Comparison of ENCODE assay signal across 16 cellular contexts in the genomic region with DNA sequence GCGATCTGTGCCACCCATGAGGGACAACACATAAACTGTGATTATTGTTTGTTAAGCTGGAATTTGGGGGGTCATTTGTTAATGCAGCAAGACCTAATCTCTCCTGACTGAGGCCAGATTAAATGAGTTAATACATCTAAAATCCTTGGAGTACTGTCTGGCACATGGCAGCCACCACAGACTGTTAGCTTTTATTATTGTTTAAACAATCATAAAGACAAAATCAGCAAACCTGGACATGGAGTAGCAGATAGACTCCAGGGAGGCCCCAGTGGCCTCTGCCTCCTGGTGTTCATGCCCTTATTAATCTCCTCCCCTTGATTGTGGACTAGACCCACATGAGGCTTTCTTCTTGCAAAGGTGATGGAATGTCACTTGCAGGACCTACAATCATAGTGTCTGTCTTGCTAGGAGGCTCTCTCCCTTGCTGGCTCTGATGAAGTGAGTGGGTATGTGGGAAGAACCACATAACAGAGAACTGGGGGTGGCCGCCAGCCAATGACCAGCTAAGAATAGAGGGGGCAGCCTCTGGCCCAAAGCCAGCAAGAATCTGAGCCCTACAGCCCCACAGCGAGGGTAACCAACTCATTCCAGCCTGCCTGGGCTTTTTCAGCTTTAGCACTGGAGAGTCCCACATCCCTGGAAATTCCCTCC.
DNase-seq lines count a peak whose midpoint lies in the region; ATAC-seq, FAIRE-seq and TF ChIP-seq lines count a peak whose summit lies in the region.
"Had no signal": no experiment of that assay in that cellular context is flagged by ENCODE, and none has a peak within 500 bp of the region (broad histone marks: within the 10 kb centered on the region; RNA-seq: fewer than 3 reads in every experiment).

No MANE protein-coding gene starts in this region.

- no peak for FAIRE-seq in HepG2 (lab: Jason Lieb, UNC)
- peak; percentile 64 for FAIRE-seq in endothelial cell of umbilical vein (lab: Jason Lieb, UNC)

- intact Hi-C loops in HepG2 (cut with micrococcal nuclease; ENCODE audit: unreplicated experiment): no loop called here
- intact Hi-C loops in right lobe of liver (cut with DNase I): no loop called here
- intact Hi-C loops in endothelial cell of umbilical vein (cut with micrococcal nuclease): loop anchor here (2.0 kb wide), 1 partner anchor 41 kb away; no protein-coding TSS in a partner anchor

- H3K4me2 ChIP-seq in HepG2 (ENCODE audit: low read depth, low read length) (no peak overlapping the region), endothelial cell of umbilical vein (ENCODE audit: insufficient read depth, low read length) (no peak overlapping the region), osteoblast (ENCODE audit: insufficient read depth, low read length) (no peak overlapping the region)

- in situ Hi-C loops in HepG2 (cut with HindIII; ENCODE audit: extremely low pct_ligation_motif_present, low pct_unique_long_range_greater_than_20kb): no loop called here
- in situ Hi-C loops in brain microvascular endothelial cell (cut with HindIII; ENCODE audit: low pct_ligation_motif_present, low sequenced_read_pairs): no loop called here

- H3K36me3 ChIP-seq in HepG2 (replicated peaks in 1 of 2; ENCODE audit: control insufficient read depth in 1 of 2, insufficient read depth in 2 of 2, low read length in 2 of 2) (no peaks in the 10 kb centered on the region), right lobe of liver (no peaks in the 10 kb centered on the region), endothelial cell of umbilical vein (ENCODE audit: control insufficient read depth in 2 of 2, extremely low read depth in 1 of 2, insufficient read depth in 2 of 2, low read length in 2 of 2) (no peaks in the 10 kb centered on the region), osteoblast (ENCODE audit: insufficient read depth, low read length) (no peaks in the 10 kb centered on the region), brain microvascular endothelial cell (replicated peaks) (no peaks in the 10 kb centered on the region)
- H3K36me3 ChIP-seq: heart left ventricle, upper lobe of right lung had no signal

- TF ChIP-seq CTCF in HepG2 (CRISPR knock-in tag; IDR thresholded peaks at IDR 0.05) (no peak), right lobe of liver (IDR thresholded peaks at IDR 0.05) (no peak), endothelial cell of umbilical vein (IDR thresholded peaks at IDR 0.05; ENCODE audit: extremely low read depth in 1 of 2, insufficient read depth in 1 of 2, low read depth in 1 of 2, low read length in 2 of 2) (no peak), osteoblast (IDR thresholded peaks at IDR 0.05; ENCODE audit: extremely low read depth, low read depth, low read length) (no peak), brain microvascular endothelial cell (IDR thresholded peaks at IDR 0.05; ENCODE audit: low read depth, low read length, missing control alignments) (no peak)

- H3K4me3 ChIP-seq in HepG2 (replicated peaks in 1 of 3; ENCODE audit: insufficient read depth in 1 of 3, low read depth in 2 of 3, low read length in 3 of 3) (no peak overlapping the region), right lobe of liver (no peak overlapping the region), endothelial cell of umbilical vein (replicated peaks in 1 of 3; ENCODE audit: insufficient read depth in 1 of 3, low read depth in 1 of 3, low read length in 3 of 3) (no peak overlapping the region), osteoblast (ENCODE audit: insufficient read depth, low read length) (no peak overlapping the region), brain microvascular endothelial cell (ENCODE audit: low read depth, low read length) (no peak overlapping the region)
- H3K4me3 ChIP-seq: heart left ventricle, upper lobe of right lung had no signal

- H3K27ac ChIP-seq in HepG2 (ENCODE audit: extremely low read length, insufficient read depth, low read length) (no peak overlapping the region), right lobe of liver (no peak overlapping the region), endothelial cell of umbilical vein (ENCODE audit: insufficient read depth, low read depth, low read length) (peak overlapping the region; percentile 80), osteoblast (ENCODE audit: low read depth, low read length) (no peak overlapping the region), brain microvascular endothelial cell (no peak overlapping the region)
- H3K27ac ChIP-seq: upper lobe of right lung had no signal

- H3K4me1 ChIP-seq in HepG2 (ENCODE audit: insufficient read depth, low read length) (no peaks in the 10 kb centered on the region), right lobe of liver (peaks cover 0 to 19% (median 8%) of the 10 kb centered on the region in 4 donors), endothelial cell of umbilical vein (ENCODE audit: control insufficient read depth, extremely low read depth, insufficient read depth, low read length) (peaks cover 23% of the 10 kb centered on the region), osteoblast (ENCODE audit: insufficient read depth, low read length) (peaks cover 11% of the 10 kb centered on the region)

- TF ChIP-seq POLR2A in HepG2 (IDR thresholded peaks at IDR 0.05; ENCODE audit: insufficient read depth in 1 of 2, low read depth in 2 of 2, low read length in 2 of 2): no peak
- no peak for TF ChIP-seq POLR2A in right lobe of liver (IDR thresholded peaks at IDR 0.05)
- no peak for TF ChIP-seq POLR2A in endothelial cell of umbilical vein (IDR thresholded peaks at IDR 0.05; ENCODE audit: low read depth, low read length)

- ATAC-seq in HepG2 (no peak; the same call in 2 of the 3 replicates), right lobe of liver (no peak), GM18498 (IDR thresholded peaks at IDR 0.05; ENCODE audit: unreplicated experiment) (no peak), HG03045 (IDR thresholded peaks at IDR 0.05; ENCODE audit: unreplicated experiment) (no peak)
- ATAC-seq: activated CD8-positive, alpha-beta memory T cell treated with anti-CD3 and anti-CD28 coated beads, Interleukin-2, amount 10 ng/mL, durations not matched to agents 7 days and 5 days; stimulated activated effector memory CD8-positive, alpha-beta T cell treated with anti-CD3 and anti-CD28 coated beads, Interleukin-12 subunit alpha, Interleukin-12 subunit beta, amount 100 ng/mL, for 72 hours had no signal

- TF ChIP-seq EP300 in HepG2 (IDR thresholded peaks at IDR 0.05; ENCODE audit: low read depth in 2 of 2, low read length in 2 of 2) (no peak), HepG2 (CRISPR knock-in tag; IDR thresholded peaks at IDR 0.05; ENCODE audit: borderline replicate concordance) (no peak)

- DNase-seq in HepG2 (ENCODE audit: low spot score) (no peak), right lobe of liver (no peak), endothelial cell of umbilical vein (ENCODE audit: low read depth, low spot score) (no peak), osteoblast (ENCODE audit: insufficient read length, low spot score, missing footprints) (peak; percentile 11), HuH-7.5 (ENCODE audit: low spot score) (no peak), brain microvascular endothelial cell (no peak)
- DNase-seq: activated CD8-positive, alpha-beta memory T cell treated with anti-CD3 and anti-CD28 coated beads, Interleukin-2, amount 10 ng/mL, durations not matched to agents 7 days and 5 days; activated effector memory CD4-positive, alpha-beta T cell treated with anti-CD3 and anti-CD28 coated beads, Interleukin-2, amount 50 U/mL, for 16 hours; CD8-positive, alpha-beta memory T cell; cortex of kidney; occipital lobe; upper lobe of right lung had no signal

- POLR2A ChIA-PET in HepG2 (lab: Yijun Ruan, JAX) (no interaction called here), endothelial cell of umbilical vein (lab: Charles Lee) (interaction anchor here (0.6 kb wide), 1 partner anchor 10 kb away, joined by 3 read pairs; no protein-coding TSS in a partner anchor)

- H3K9me1 ChIP-seq in endothelial cell of umbilical vein (replicated peaks; ENCODE audit: control insufficient read depth, extremely low read depth, insufficient read depth, low read length): no peaks in the 10 kb centered on the region

- no peak for TF ChIP-seq RAD21 in HepG2 (CRISPR knock-in tag; IDR thresholded peaks at IDR 0.05)

- no peak overlapping the region for H3K9ac ChIP-seq in HepG2 (ENCODE audit: insufficient read depth, low read depth, low read length)
- no peak overlapping the region for H3K9ac ChIP-seq in endothelial cell of umbilical vein (replicated peaks; ENCODE audit: extremely low read depth, insufficient read depth, low read length)

- H2AFZ ChIP-seq in HepG2 (ENCODE audit: low read length) (no peak overlapping the region), endothelial cell of umbilical vein (ENCODE audit: low read depth, low read length) (no peak overlapping the region), osteoblast (ENCODE audit: low read length) (no peak overlapping the region)

- CTCF ChIA-PET in HepG2 (lab: Yijun Ruan, JAX; ENCODE audit: low intra/inter-chr PET ratio, low total read pairs) (no interaction called here), endothelial cell of umbilical vein (lab: Charles Lee) (interaction anchor here (1.3 to 2.0 kb wide), 8 partner anchors 9 to 341 kb away, joined by 3 to 10 read pairs (median 6); partner anchors contain the start of gene NCOR2)

- dilution Hi-C loops in endothelial cell of umbilical vein (cut with MboI; ENCODE audit: extremely low pct_ligation_motif_present, low sequenced_read_pairs): no loop called here

- no peaks in the 10 kb centered on the region for H3K9me3 ChIP-seq in HepG2 (ENCODE audit: low read length)
- H3K9me3 ChIP-seq in right lobe of liver: no peaks in the 10 kb centered on the region
- H3K9me3 ChIP-seq in endothelial cell of umbilical vein (replicated peaks; ENCODE audit: control insufficient read depth, insufficient read depth, low read length): no peaks in the 10 kb centered on the region
- H3K9me3 ChIP-seq in osteoblast (ENCODE audit: low read depth, low read length): no peaks in the 10 kb centered on the region
- H3K9me3 ChIP-seq: heart left ventricle, upper lobe of right lung had no signal

- no peaks in the 10 kb centered on the region for H4K20me1 ChIP-seq in HepG2 (ENCODE audit: insufficient read depth, low read length)
- no peaks in the 10 kb centered on the region for H4K20me1 ChIP-seq in endothelial cell of umbilical vein (replicated peaks; ENCODE audit: control insufficient read depth, extremely low read depth, insufficient read depth, low read length)
- H4K20me1 ChIP-seq in osteoblast (ENCODE audit: insufficient read depth, low read length): no peaks in the 10 kb centered on the region

- peaks cover 2 to 48% of the 10 kb centered on the region in 2 experiments; a peak in 4 of 5 replicates for H3K27me3 ChIP-seq in HepG2 (ENCODE audit: control insufficient read depth in 1 of 2, insufficient read depth in 2 of 2, low read length in 2 of 2)
- H3K27me3 ChIP-seq in right lobe of liver: no peaks in the 10 kb centered on the region
- H3K27me3 ChIP-seq in endothelial cell of umbilical vein (ENCODE audit: control insufficient read depth in 2 of 2, insufficient read depth in 2 of 2, low read length in 2 of 2): no peaks in the 10 kb centered on the region
- no peaks in the 10 kb centered on the region for H3K27me3 ChIP-seq in osteoblast (ENCODE audit: insufficient read depth, low read length)
- H3K27me3 ChIP-seq in brain microvascular endothelial cell (replicated peaks): no peaks in the 10 kb centered on the region
- H3K27me3 ChIP-seq: heart left ventricle, upper lobe of right lung had no signal

- WGBS in HepG2 (ENCODE audit: low lambda C conversion rate): 52% methylated on average over 3 of the region's 3 CpGs
- WGBS in right lobe of liver (ENCODE audit: insufficient coverage, low coverage, low lambda C conversion rate, missing lambda C conversion rate): 70% methylated on average over 2 of the region's 3 CpGs

- BruUV-seq in HepG2 (replicated peaks; lab: Mats Ljungman, UMichigan) (no TSS peak), endothelial cell of umbilical vein (replicated peaks; lab: Mats Ljungman, UMichigan) (no TSS peak)

- H3K79me2 ChIP-seq in HepG2 (ENCODE audit: insufficient read depth, low read length) (no peaks in the 10 kb centered on the region), endothelial cell of umbilical vein (ENCODE audit: control insufficient read depth, insufficient read depth, low read length) (no peaks in the 10 kb centered on the region), osteoblast (ENCODE audit: insufficient read depth, low read length) (no peaks in the 10 kb centered on the region)
